10 cellular contexts compared by ENCODE assay signal in the genomic region with DNA sequence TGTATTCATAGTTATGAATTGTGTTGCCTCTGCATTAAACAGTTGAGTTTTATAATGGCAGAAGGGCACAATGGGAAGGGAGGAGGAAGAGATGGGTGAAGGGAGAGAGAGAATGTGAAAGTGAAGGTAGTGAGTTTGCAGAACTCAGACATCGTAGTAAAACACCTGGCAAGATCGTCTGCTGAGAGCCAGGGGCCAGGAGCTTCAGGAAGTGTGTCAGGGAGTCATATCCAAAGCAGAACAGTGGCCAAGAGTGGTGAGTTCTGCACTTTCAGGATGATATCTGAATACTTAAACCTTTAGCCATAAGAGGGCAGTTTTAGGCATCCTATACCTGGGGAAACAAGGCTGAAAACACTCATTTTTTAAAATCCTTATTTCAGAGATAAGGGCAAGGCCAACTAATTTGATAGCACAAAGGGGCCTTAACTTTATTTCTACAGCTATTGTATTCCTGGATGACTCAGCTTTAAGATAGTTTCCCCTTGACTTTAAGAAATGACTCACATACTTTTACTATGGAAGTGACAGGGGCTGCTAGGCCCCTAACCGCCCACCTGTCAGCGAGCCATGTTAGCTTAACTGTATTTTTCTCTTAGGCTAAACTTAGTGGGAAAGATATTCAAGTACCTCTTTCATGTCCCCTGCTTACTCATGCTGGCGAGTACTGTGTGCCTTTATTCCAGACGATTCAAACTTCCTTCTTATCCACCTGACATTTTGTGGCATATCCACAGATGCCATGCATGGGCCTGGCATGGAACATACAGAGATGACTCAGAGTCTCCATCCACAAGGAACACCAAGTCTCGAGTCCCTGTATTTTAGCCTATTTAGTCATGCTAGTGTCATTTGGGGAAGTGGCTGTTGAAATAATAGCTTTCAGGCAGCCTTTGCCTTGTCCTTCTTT. TPM values are rescaled to one million over a fixed set of nuclear protein-coding genes. Genes with fewer than 3 reads are reported as not detected.
DNase-seq lines count a peak whose midpoint lies in the region; ATAC-seq and TF ChIP-seq lines count a peak whose summit lies in the region.
"Had no signal": no experiment of that assay in that cellular context is flagged by ENCODE, and none has a peak within 500 bp of the region (broad histone marks: within the 10 kb centered on the region; RNA-seq: fewer than 3 reads in every experiment).

No MANE protein-coding gene starts in this region.

- no peak overlapping the region for H3K4me3 ChIP-seq in colonic mucosa
- H3K4me3 ChIP-seq: BLaER1 treated with 17β-estradiol and CSF1 and Interleukin-3, amounts not matched to agents 10 nM and 100 nM had no signal

- TF ChIP-seq CTCF in colonic mucosa (IDR thresholded peaks at IDR 0.05) (no peak), osteocyte (IDR thresholded peaks at IDR 0.05) (no peak)

- no peaks in the 10 kb centered on the region for H3K27me3 Mint-ChIP-seq in osteocyte (ENCODE audit: unreplicated experiment)

- H3K4me1 ChIP-seq in colonic mucosa: peaks cover 5% of the 10 kb centered on the region

- DNase-seq in activated gamma-delta T cell treated with anti-CD3 and anti-CD28 coated beads, Interleukin-2, amount 50 U/mL, for 16 hours (ENCODE audit: low read depth): peak; percentile 19
- DNase-seq in activated gamma-delta T cell treated with Interleukin-2 at 50 U/mL for 16 hours (no peak), T1000 (lab: John Stamatoyannopoulos, UW) (peak; percentile 19), colonic mucosa (no peak), osteocyte (ENCODE audit: extremely low spot score, unreplicated experiment) (no peak), NCI-H128 (lab: John Stamatoyannopoulos, UW; ENCODE audit: unreplicated experiment) (no peak), NCI-H2171 (lab: John Stamatoyannopoulos, UW) (no peak)

- peak overlapping the region; percentile 16 for H3K27ac ChIP-seq in colonic mucosa

- H3K36me3 ChIP-seq in colonic mucosa: no peaks in the 10 kb centered on the region

- peaks cover 63% of the 10 kb centered on the region for H3K4me1 Mint-ChIP-seq in osteocyte (ENCODE audit: unreplicated experiment)

- H3K9me3 ChIP-seq in colonic mucosa: no peaks in the 10 kb centered on the region
- H3K9me3 ChIP-seq: BLaER1 treated with 17β-estradiol and CSF1 and Interleukin-3, amounts not matched to agents 10 nM and 100 nM had no signal

- peak overlapping the region; percentile 85 for H3K27ac Mint-ChIP-seq in osteocyte (ENCODE audit: unreplicated experiment)

- H3K9ac ChIP-seq in colonic mucosa (ENCODE audit: low read depth in 2 of 2, low read length in 2 of 2): no peak overlapping the region
- H3K9ac ChIP-seq: BLaER1 treated with 17β-estradiol and CSF1 and Interleukin-3, amounts not matched to agents 10 nM and 100 nM had no signal

- peak; percentile 71 for ATAC-seq in HG03066 (IDR thresholded peaks at IDR 0.05; ENCODE audit: low read depth, unreplicated experiment)

- no peaks in the 10 kb centered on the region for H3K27me3 ChIP-seq in colonic mucosa
- H3K27me3 ChIP-seq: BLaER1 treated with 17β-estradiol and CSF1 and Interleukin-3, amounts not matched to agents 10 nM and 100 nM had no signal

- no peaks in the 10 kb centered on the region for H3K9me3 Mint-ChIP-seq in osteocyte (ENCODE audit: unreplicated experiment)

- intact Hi-C loops in colonic mucosa (cut with DNase I): no loop called here

- no peak overlapping the region for H3K4me3 Mint-ChIP-seq in osteocyte (ENCODE audit: unreplicated experiment)

- H3K36me3 Mint-ChIP-seq in osteocyte (ENCODE audit: unreplicated experiment): peaks cover 7% of the 10 kb centered on the region

RNA-seq across cellular contexts. Expression of gene RLBP1, which starts 53.9 kb away (rescaled TPM):
- total RNA-seq in colonic mucosa (not detected), osteocyte (not detected in 2 replicates)
- total RNA-seq: dermis microvascular lymphatic vessel endothelial cell had no signal

Comparison
In these comparisons a context has a peak if more than half of its experiments do, and no peak if none do; other contexts are left out.
1. DNase-seq: peak in activated gamma-delta T cell treated with anti-CD3 and anti-CD28 coated beads, Interleukin-2, amount 50 U/mL, for 16 hours (single experiment) and T1000 (single experiment); none in activated gamma-delta T cell treated with Interleukin-2 at 50 U/mL for 16 hours (single experiment), colonic mucosa (single experiment), osteocyte (single experiment), NCI-H128 (single experiment) and NCI-H2171 (single experiment).